8 cellular contexts compared by ENCODE assay signal in the genomic region with DNA sequence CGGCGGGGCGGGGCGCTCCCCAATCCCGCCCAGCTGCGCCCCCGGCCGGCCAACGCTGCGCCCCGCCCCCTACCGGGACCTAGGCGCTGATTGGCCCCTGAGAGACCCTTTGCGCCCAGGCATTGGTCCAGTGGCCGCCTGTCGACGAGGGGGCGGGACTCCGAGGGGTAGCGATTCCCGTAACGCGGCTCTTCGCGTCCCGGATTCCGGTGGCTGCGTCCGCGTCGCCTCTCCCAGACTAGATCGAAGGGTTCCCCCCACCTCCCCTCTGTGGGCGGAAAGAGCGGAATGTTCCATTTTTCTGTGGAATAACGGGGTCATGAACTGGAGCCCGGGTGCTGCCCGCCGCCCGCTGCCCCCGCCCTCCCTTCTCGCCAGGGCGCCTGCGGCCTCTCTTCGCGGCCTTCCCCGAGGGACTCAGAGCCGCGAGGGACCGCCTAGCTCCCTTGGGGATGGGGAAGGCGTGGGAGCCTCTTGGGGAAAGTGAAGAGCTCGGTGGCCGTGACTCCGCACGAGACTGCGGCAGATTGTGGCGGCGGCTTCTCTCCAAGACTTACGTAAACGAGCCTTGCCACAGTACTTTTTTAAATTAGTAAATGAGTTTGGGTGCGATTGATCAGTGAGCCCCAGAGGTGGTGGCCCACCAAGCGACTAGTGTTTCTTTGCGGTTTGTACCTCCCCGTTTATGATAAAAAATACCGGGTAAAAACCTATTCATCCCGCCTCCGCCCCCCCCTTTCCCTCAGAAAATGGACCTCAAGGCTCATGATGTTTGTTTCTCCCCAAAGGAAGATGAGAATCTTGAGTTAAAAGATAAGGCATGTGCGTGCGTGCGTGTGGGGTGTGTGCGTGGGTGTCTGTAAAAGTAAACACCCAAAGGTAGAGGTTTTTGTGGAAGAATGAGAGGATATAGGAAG. TPM values are rescaled to one million over a fixed set of nuclear protein-coding genes. Genes with fewer than 3 reads are reported as not detected.
DNase-seq lines count a peak whose midpoint lies in the region; ATAC-seq, FAIRE-seq and TF ChIP-seq lines count a peak whose summit lies in the region.

No MANE protein-coding gene starts in this region.

- peaks cover 19% of the 10 kb centered on the region for H3K4me1 ChIP-seq in keratinocyte (ENCODE audit: control insufficient read depth, extremely low read depth, insufficient read depth, low read length)

- H3K9ac ChIP-seq in keratinocyte (ENCODE audit: control insufficient read depth, extremely low read depth, insufficient read depth, low read length) = peak overlapping the region; percentile 98

- DNase-seq in AG10803 (ENCODE audit: low read depth) (peak; percentile 97), NCI-H345 treated with DMSO at 0.1 percent for 48 hours (lab: John Stamatoyannopoulos, UW; ENCODE audit: unreplicated experiment) (peak; percentile 85), cerebellar cortex (ENCODE audit: low spot score) (peak; percentile 96), keratinocyte (ENCODE audit: low read depth, low spot score) (no peak)
- peak; percentile 94 to 95 for DNase-seq in stimulated activated CD4-positive, alpha-beta T cell treated with anti-CD3 and anti-CD28 coated beads, Interleukin-15, amount 100 ng/mL, for 1 hour (ENCODE audit: low read depth in 1 of 2, low spot score in 1 of 2)

- no peak for FAIRE-seq in keratinocyte (lab: Jason Lieb, UNC)

- H4K20me1 ChIP-seq in keratinocyte (ENCODE audit: control insufficient read depth, extremely low read depth, insufficient read depth, low read length) = no peaks in the 10 kb centered on the region

- peak overlapping the region; percentile 91 for H3K4me3 ChIP-seq in AG10803 (ENCODE audit: low read length)
- H3K4me3 ChIP-seq in keratinocyte (ENCODE audit: control insufficient read depth in 2 of 3, extremely low read depth in 1 of 3, insufficient read depth in 2 of 3, low read depth in 1 of 3, low read length in 3 of 3) = peak overlapping the region; percentile 85 to 93 (median 92)

- H3K79me2 ChIP-seq in keratinocyte (ENCODE audit: control insufficient read depth, insufficient read depth, low read length) = peaks cover 33% of the 10 kb centered on the region

- peak overlapping the region; percentile 98 for H3K27ac ChIP-seq in keratinocyte (ENCODE audit: control insufficient read depth, insufficient read depth, low read length)

- peak overlapping the region; percentile 82 for H2AFZ ChIP-seq in keratinocyte (ENCODE audit: control insufficient read depth, low read length)

- H3K9me1 ChIP-seq in keratinocyte (ENCODE audit: control insufficient read depth, extremely low read depth, insufficient read depth, low read length) = no peaks in the 10 kb centered on the region

- ATAC-seq in GM19043 (IDR thresholded peaks at IDR 0.05; ENCODE audit: low read depth, unreplicated experiment) (peak; percentile 88), HG03354 (IDR thresholded peaks at IDR 0.05; ENCODE audit: poor library complexity, severe bottlenecking, unreplicated experiment) (peak; percentile 96)
- ATAC-seq in activated CD4-positive, CD25-positive, alpha-beta regulatory T cell treated with anti-CD3 and anti-CD28 coated beads, Interleukin-2, amount 50 U/mL, for 24 hours = peak; percentile 93 to 95

- H3K27me3 ChIP-seq in keratinocyte (ENCODE audit: control insufficient read depth, extremely low read depth, insufficient read depth, low read length) = no peaks in the 10 kb centered on the region

- dilution Hi-C loops in keratinocyte (cut with MboI; ENCODE audit: extremely low pct_ligation_motif_present, low sequenced_read_pairs) = no loop called here

- H3K36me3 ChIP-seq in keratinocyte (ENCODE audit: control insufficient read depth in 2 of 2, extremely low read depth in 1 of 2, insufficient read depth in 2 of 2, low read length in 2 of 2) = no peaks in the 10 kb centered on the region

- H3K4me2 ChIP-seq in keratinocyte (ENCODE audit: control insufficient read depth, extremely low read depth, insufficient read depth, low read depth, low read length) = peak overlapping the region; percentile 90

- no peaks in the 10 kb centered on the region for H3K9me3 ChIP-seq in keratinocyte (ENCODE audit: control insufficient read depth, low read depth, low read length)

- TF ChIP-seq CTCF in AG10803 (conservative IDR thresholded peaks at IDR 0.05; ENCODE audit: low read length) = no peak
- TF ChIP-seq CTCF in keratinocyte (optimal IDR thresholded peaks at IDR 0.05 in 1 of 3, IDR thresholded peaks at IDR 0.05 in 1 of 3, conservative IDR thresholded peaks at IDR 0.05 in 1 of 3; ENCODE audit: extremely low read depth in 1 of 3, insufficient read depth in 2 of 3, low read length in 3 of 3) = peak in 1 of 3 experiments; percentile 1

RNA-seq across cellular contexts. Expression of a gene that starts 0.5 kb away (rescaled TPM):
- polyA plus RNA-seq in keratinocyte = 33.8 to 41.3 TPM (median 36.9 TPM) in 3 replicates
- polyA plus RNA-seq in keratinocyte (2011; ENCODE audit: low read depth) = 15.3 TPM
- 13.5 and 34.8 TPM in 2 replicates for polyA plus RNA-seq in keratinocyte (2011; cell fraction: cytosol; rRNA removed)
- 29.0 and 39.4 TPM in 2 replicates for polyA plus RNA-seq in keratinocyte (2011; cell fraction: nucleus; rRNA removed)
- 12.0 and 34.6 TPM in 2 replicates for polyA plus RNA-seq in keratinocyte (2012; ENCODE audit: low replicate concordance)
- 36.6 to 127 TPM (median 93.2 TPM) in 3 replicates for polyA minus RNA-seq in keratinocyte
- 62.5 TPM for polyA minus RNA-seq in keratinocyte (2011; cell fraction: cytosol; rRNA and poly(A)+ RNA removed)
- polyA minus RNA-seq in keratinocyte (2011; cell fraction: nucleus; rRNA and poly(A)+ RNA removed) = 90.0 and 151 TPM in 2 replicates
